In the genomic region with DNA sequence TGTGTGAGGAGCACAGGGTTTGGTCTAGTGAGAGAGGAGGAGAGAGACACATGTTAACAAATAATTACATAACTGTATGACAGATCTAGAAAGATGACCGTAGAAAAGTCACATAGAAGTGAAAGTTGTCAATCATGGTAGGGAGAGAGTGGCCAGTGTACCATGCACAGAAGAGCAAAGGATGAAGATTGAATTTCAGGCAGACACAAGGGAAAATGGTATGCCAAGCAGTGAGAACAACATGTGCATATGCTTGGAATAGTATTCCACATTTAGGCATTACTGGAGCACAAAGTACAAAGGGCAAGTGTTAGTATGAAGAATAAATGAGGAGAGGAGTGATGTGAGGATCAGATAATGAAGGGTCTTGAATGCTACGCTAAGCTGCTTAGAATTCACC, we compare ENCODE assay signal across 26 cellular contexts. TPM values are rescaled to one million over a fixed set of nuclear protein-coding genes. Genes with fewer than 3 reads are reported as not detected.
A peak's percentile ranks its signal among the peaks of the same experiment; 100 is the strongest.
DNase-seq lines count a peak whose midpoint lies in the region; ATAC-seq, FAIRE-seq and TF ChIP-seq lines count a peak whose summit lies in the region.
"Had no signal": no experiment of that assay in that cellular context is flagged by ENCODE, and none has a peak within 500 bp of the region (broad histone marks: within the 10 kb centered on the region; RNA-seq: fewer than 3 reads in every experiment).

No MANE protein-coding gene starts in this region.

- no peak for TF ChIP-seq CTCF in nephron progenitor cell (IDR thresholded peaks at IDR 0.05)
- TF ChIP-seq CTCF in gastrocnemius medialis (IDR thresholded peaks at IDR 0.05 in 4 of 5, conservative IDR thresholded peaks at IDR 0.05 in 1 of 5), result no peak
- no peak for TF ChIP-seq CTCF in RWPE1 (conservative IDR thresholded peaks at IDR 0.05; ENCODE audit: low read depth)

- peak; percentile 36 to 89 for ATAC-seq in gastrocnemius medialis
- ATAC-seq: CD8-positive, alpha-beta T cell had no signal

- H3K27me3 Mint-ChIP-seq in nephron progenitor cell (ENCODE audit: low read depth, poor library complexity), result peaks cover 4% of the 10 kb centered on the region

- H3K27me3 ChIP-seq in gastrocnemius medialis (no peaks in the 10 kb centered on the region), MG63 (no peaks in the 10 kb centered on the region)
- H3K27me3 ChIP-seq: BLaER1 treated with 17β-estradiol and CSF1 and Interleukin-3, amounts not matched to agents 10 nM and 100 nM had no signal

- in situ Hi-C loops in gastrocnemius medialis (cut with MboI; ENCODE audit: low sequenced_read_pairs in 4 of 4), result no loop called here

- H3K27ac ChIP-seq in gastrocnemius medialis (peak overlapping the region in 1 of 4 donors; percentile 61), RWPE1 (no peak overlapping the region)
- H3K27ac ChIP-seq: BLaER1 treated with 17β-estradiol and CSF1 and Interleukin-3, amounts not matched to agents 10 nM and 100 nM; C4-2B had no signal

- POLR2A ChIA-PET in RWPE1 (lab: Yijun Ruan, JAX; ENCODE audit: low non-redundant PET), result no interaction called here

- peak overlapping the region; percentile 57 for H3K27ac Mint-ChIP-seq in nephron progenitor cell
- H3K27ac Mint-ChIP-seq: B cell; CD4-positive, alpha-beta T cell; CD8-positive, alpha-beta T cell had no signal

- no peak overlapping the region for H3K4me3 Mint-ChIP-seq in nephron progenitor cell
- H3K4me3 Mint-ChIP-seq: B cell; CD4-positive, alpha-beta T cell; CD8-positive, alpha-beta T cell had no signal

- FAIRE-seq in H54 (lab: Jason Lieb, UNC), result peak; percentile 52
- FAIRE-seq: A204.1, D721Med, G401.6, GM12891, GM19239 had no signal

- CTCF ChIA-PET in RWPE1 (lab: Yijun Ruan, JAX), result interaction anchor here (0.6 kb wide), 1 partner anchor 486 kb away, joined by 3 read pairs; no protein-coding TSS in a partner anchor

- H3K36me3 ChIP-seq in gastrocnemius medialis (no peaks in the 10 kb centered on the region), MG63 (no peaks in the 10 kb centered on the region)
- H3K36me3 ChIP-seq: BLaER1 treated with 17β-estradiol and CSF1 and Interleukin-3, amounts not matched to agents 10 nM and 100 nM had no signal

- H3K4me3 ChIP-seq in gastrocnemius medialis (no peak overlapping the region), MG63 (no peak overlapping the region)
- H3K4me3 ChIP-seq: BLaER1 treated with 17β-estradiol and CSF1 and Interleukin-3, amounts not matched to agents 10 nM and 100 nM had no signal

- TF ChIP-seq POLR2A in H54 (IDR thresholded peaks at IDR 0.05; ENCODE audit: low read depth, low read length) (no peak), gastrocnemius medialis (IDR thresholded peaks at IDR 0.05) (no peak)

- DNase-seq in H54 (ENCODE audit: insufficient read length, low spot score), result no peak
- peak; percentile 67 for DNase-seq in NCI-H69 (lab: John Stamatoyannopoulos, UW)
- no peak for DNase-seq in nephron progenitor cell
- DNase-seq in gastrocnemius medialis, result no peak
- no peak for DNase-seq in AG20443 (ENCODE audit: low spot score)
- no peak for DNase-seq in MG63
- no peak for DNase-seq in mesenteric fat pad (ENCODE audit: low spot score)
- DNase-seq in RWPE1 (ENCODE audit: low spot score), result no peak
- DNase-seq: 8988T; ACHN; AML-193; Caco-2; Calu3; CD4-positive, alpha-beta T cell; CD8-positive, alpha-beta T cell; DMS79 treated with DMSO at 0.1 percent for 48 hours; GF-D8 had no signal

- H3K4me1 Mint-ChIP-seq in nephron progenitor cell, result peaks cover 17% of the 10 kb centered on the region
- H3K4me1 Mint-ChIP-seq: B cell had no signal

- peaks cover 5 to 31% of the 10 kb centered on the region in 2 donors for H3K4me1 ChIP-seq in gastrocnemius medialis
- H3K4me1 ChIP-seq: BLaER1 treated with 17β-estradiol and CSF1 and Interleukin-3, amounts not matched to agents 10 nM and 100 nM; Caco-2 had no signal

- intact Hi-C loops in gastrocnemius medialis (cut with DNase I; ENCODE audit: low total_unique reads), result no loop called here

- peaks cover 7% of the 10 kb centered on the region for H3K9me3 Mint-ChIP-seq in nephron progenitor cell
- H3K9me3 Mint-ChIP-seq: CD4-positive, alpha-beta T cell; CD8-positive, alpha-beta T cell had no signal

- H3K9me3 ChIP-seq in gastrocnemius medialis, result no peaks in the 10 kb centered on the region
- H3K9me3 ChIP-seq in MG63, result no peaks in the 10 kb centered on the region
- H3K9me3 ChIP-seq: Caco-2 had no signal

- no peaks in the 10 kb centered on the region for H3K36me3 Mint-ChIP-seq in nephron progenitor cell (ENCODE audit: low read depth)
- H3K36me3 Mint-ChIP-seq: CD8-positive, alpha-beta T cell had no signal

RNA-seq across cellular contexts. Expression of a gene that starts 20.3 kb away (rescaled TPM):
- total RNA-seq in gastrocnemius medialis (not detected), mesenteric fat pad (0.06 TPM)
- total RNA-seq in MG63 (2014; rRNA removed; shearing (Covaris generic); ENCODE audit: low replicate concordance), result not detected in 2 replicates
- total RNA-seq: A673; B cell; Caco-2; Calu3; CD8-positive, alpha-beta T cell had no signal
